16 cellular contexts compared by ENCODE assay signal in the genomic region with DNA sequence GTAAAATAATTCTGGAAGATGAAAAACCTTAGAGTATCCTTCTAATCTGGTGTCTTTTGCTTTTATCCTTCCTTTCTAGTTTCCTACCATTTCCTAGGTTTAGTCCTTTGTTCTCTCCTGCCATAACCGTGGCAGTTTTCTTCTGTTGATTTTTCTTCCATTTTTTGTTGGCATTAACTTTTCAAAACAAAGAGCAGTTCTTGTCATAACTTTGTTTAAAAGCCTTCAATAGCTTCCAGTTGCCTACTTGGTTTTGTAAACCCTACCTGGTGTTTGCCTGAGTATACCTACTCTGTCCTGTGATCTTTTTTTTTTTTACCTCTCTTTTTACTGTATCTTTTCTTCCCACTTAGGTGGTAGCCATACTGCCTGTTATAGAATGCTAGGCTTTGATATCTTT.
"Had no signal": no experiment of that assay in that cellular context is flagged by ENCODE, and none has a peak within 500 bp of the region (broad histone marks: within the 10 kb centered on the region; RNA-seq: fewer than 3 reads in every experiment).

No MANE protein-coding gene starts in this region.

- H3K9me3 Mint-ChIP-seq: natural killer cell had no signal

- H3K4me3 Mint-ChIP-seq: natural killer cell, neural crest cell had no signal

- H3K27ac Mint-ChIP-seq: natural killer cell had no signal

- DNase-seq: effector CD4-positive, alpha-beta T cell; heart right ventricle; hypothalamus; kidney glomerular epithelial cell; mammary epithelial cell; natural killer cell; nucleus accumbens; ovary; small intestine; stimulated activated CD4-positive, alpha-beta T cell treated with anti-CD3 and anti-CD28 coated beads, Interleukin-12 subunit alpha, Interleukin-12 subunit beta, amount 100 ng/mL, for 4 hours; stimulated activated naive CD4-positive, alpha-beta T cell; trophoblast cell had no signal

- H3K4me1 Mint-ChIP-seq: neural crest cell had no signal

- H3K27ac ChIP-seq: coronary artery, heart right ventricle, ovary, right atrium auricular region had no signal

- H3K27me3 ChIP-seq: heart right ventricle, ovary, right atrium auricular region had no signal

- H3K9me3 ChIP-seq: heart right ventricle, ovary, right atrium auricular region had no signal

- ATAC-seq: esophagus mucosa, heart right ventricle, natural killer cell had no signal

- H3K4me3 ChIP-seq: coronary artery, heart right ventricle, ovary, right atrium auricular region had no signal

- H3K36me3 Mint-ChIP-seq: natural killer cell had no signal

- H3K36me3 ChIP-seq: ovary had no signal
